9 cellular contexts compared by ENCODE assay signal in the genomic region with DNA sequence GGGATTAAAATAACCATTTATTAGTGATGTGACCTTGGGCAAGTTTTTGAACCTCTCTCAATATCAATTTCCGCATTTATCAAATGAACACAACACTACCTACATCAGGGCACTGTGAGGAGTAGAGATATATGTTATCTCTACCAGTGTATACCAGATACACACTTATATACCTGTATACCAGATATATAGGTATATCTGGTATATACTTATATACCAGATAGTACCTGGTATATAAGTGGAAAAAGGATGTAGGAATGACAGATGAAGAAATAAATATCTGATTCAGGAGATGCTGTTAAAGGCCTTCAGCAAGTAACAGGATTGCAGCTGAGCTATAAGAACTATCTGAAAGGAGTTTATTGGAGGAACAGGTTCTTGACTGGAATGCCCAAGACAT.
"Had no signal": no experiment of that assay in that cellular context is flagged by ENCODE, and none has a peak within 500 bp of the region (broad histone marks: within the 10 kb centered on the region; RNA-seq: fewer than 3 reads in every experiment).

No MANE protein-coding gene starts in this region.

- H3K27ac ChIP-seq: VCaP, WERI-Rb-1 had no signal

- ATAC-seq: activated CD4-positive, alpha-beta T cell treated with anti-CD3 and anti-CD28 coated beads for 36 hours; activated CD4-positive, CD25-positive, alpha-beta regulatory T cell treated with anti-CD3 and anti-CD28 coated beads, Interleukin-2, amount 50 U/mL, for 24 hours; activated CD8-positive, alpha-beta memory T cell treated with anti-CD3 and anti-CD28 coated beads, Interleukin-2, amount 10 ng/mL, durations not matched to agents 7 days and 5 days; activated CD8-positive, alpha-beta T cell treated with anti-CD3 and anti-CD28 coated beads for 36 hours; activated CD8-positive, alpha-beta T cell treated with anti-CD3 and anti-CD28 coated beads, Interleukin-2, amount 10 ng/mL, durations not matched to agents 7 days and 5 days; T-helper 17 cell; WTC11 had no signal

- H3K36me3 ChIP-seq: WERI-Rb-1 had no signal
